8 cellular contexts compared by ENCODE assay signal in genomic region chr15:62392411-62392810, GRCh38. TPM values are rescaled to one million over a fixed set of nuclear protein-coding genes. Genes with fewer than 3 reads are reported as not detected.
A peak's percentile ranks its signal among the peaks of the same experiment; 100 is the strongest.
DNase-seq lines count a peak whose midpoint lies in the region; ATAC-seq and TF ChIP-seq lines count a peak whose summit lies in the region.

No MANE protein-coding gene starts in this region.

- peak; percentile 31 for DNase-seq in activated CD4-positive, alpha-beta T cell treated with anti-CD3 and anti-CD28 coated beads for 36 hours
- no peak for DNase-seq in activated CD4-positive, alpha-beta T cell treated with anti-CD3 and anti-CD28 coated beads, Interleukin-2, amount 50 U/mL, for 4 hours
- DNase-seq in activated T-cell treated with anti-CD3 and anti-CD28 coated beads, Interleukin-2, amount 50 U/mL, for 48 hours = peak; percentile 20 to 22
- peak; percentile 48 for DNase-seq in hepatocyte (ENCODE audit: low spot score)
- DNase-seq in midbrain (lab: John Stamatoyannopoulos, UW) = no peak

- H2AFZ ChIP-seq in hepatocyte = peak overlapping the region; percentile 67

- H3K27ac Mint-ChIP-seq in activated CD4-positive, alpha-beta T cell treated with anti-CD3 and anti-CD28 coated beads for 36 hours = no peak overlapping the region

- H3K27ac ChIP-seq in hepatocyte (peak overlapping the region; percentile 86), skeletal muscle tissue (ENCODE audit: low read depth, low read length) (peak overlapping the region; percentile 78)

- peaks cover 15% of the 10 kb centered on the region for H3K4me1 Mint-ChIP-seq in activated CD4-positive, alpha-beta T cell treated with anti-CD3 and anti-CD28 coated beads for 36 hours

- CTCF ChIA-PET in activated CD4-positive, alpha-beta T cell treated with anti-CD3 and anti-CD28 coated beads for 36 hours (lab: Charles Lee) = interaction anchor here (1.1 to 1.6 kb wide), 2 partner anchors 24 to 350 kb away, joined by 3 read pairs; no protein-coding TSS in a partner anchor

- H3K9me3 Mint-ChIP-seq in activated CD4-positive, alpha-beta T cell treated with anti-CD3 and anti-CD28 coated beads for 36 hours (ENCODE audit: low read depth) = no peaks in the 10 kb centered on the region

- H3K4me1 ChIP-seq in hepatocyte (ENCODE audit: insufficient read depth) (no peaks in the 10 kb centered on the region), skeletal muscle tissue (ENCODE audit: control insufficient read depth in 3 of 3, insufficient read depth in 3 of 3, low read length in 3 of 3) (peaks cover 9 to 22% (median 18%) of the 10 kb centered on the region in 3 donors)

- H3K9ac ChIP-seq in skeletal muscle tissue (ENCODE audit: low read depth in 1 of 3, low read length in 3 of 3) = peak overlapping the region; percentile 91 to 98 (median 97)

- 18% methylated on average over 9 of the region's 9 CpGs for WGBS in hepatocyte (ENCODE audit: low lambda C conversion rate, missing lambda C conversion rate)

- H3K9me2 ChIP-seq in hepatocyte (replicated peaks; ENCODE audit: insufficient read depth) = no peaks in the 10 kb centered on the region

- ATAC-seq in activated CD4-positive, alpha-beta T cell treated with anti-CD3 and anti-CD28 coated beads for 36 hours = no peak
- ATAC-seq in HG02642 (IDR thresholded peaks at IDR 0.05; ENCODE audit: poor library complexity, unreplicated experiment) (no peak), HG02759 (IDR thresholded peaks at IDR 0.05; ENCODE audit: unreplicated experiment) (no peak)

- TF ChIP-seq CTCF in hepatocyte (IDR thresholded peaks at IDR 0.05; ENCODE audit: poor library complexity) = peak; percentile 25

- H3K36me3 ChIP-seq in hepatocyte (replicated peaks; ENCODE audit: insufficient read depth, low read depth) = no peaks in the 10 kb centered on the region
- peaks cover 0 to 3% (median 0%) of the 10 kb centered on the region in 3 donors for H3K36me3 ChIP-seq in skeletal muscle tissue (ENCODE audit: control insufficient read depth in 3 of 3, insufficient read depth in 3 of 3, low read length in 3 of 3)

- H3K27me3 ChIP-seq in hepatocyte = no peaks in the 10 kb centered on the region
- no peaks in the 10 kb centered on the region for H3K27me3 ChIP-seq in skeletal muscle tissue (ENCODE audit: control insufficient read depth in 3 of 3, insufficient read depth in 3 of 3, low read length in 3 of 3)

- POLR2A ChIA-PET in activated CD4-positive, alpha-beta T cell treated with anti-CD3 and anti-CD28 coated beads for 36 hours (lab: Charles Lee) = interaction anchor here (0.7 kb wide), 1 partner anchor 22 kb away, joined by 3 read pairs; no protein-coding TSS in a partner anchor

- peaks cover 18% of the 10 kb centered on the region for H3K27me3 Mint-ChIP-seq in activated CD4-positive, alpha-beta T cell treated with anti-CD3 and anti-CD28 coated beads for 36 hours

- H4K20me1 ChIP-seq in hepatocyte (ENCODE audit: insufficient read depth, poor library complexity, severe bottlenecking) = peaks cover 5% of the 10 kb centered on the region

- no peaks in the 10 kb centered on the region for H3K36me3 Mint-ChIP-seq in activated CD4-positive, alpha-beta T cell treated with anti-CD3 and anti-CD28 coated beads for 36 hours (ENCODE audit: low read depth)

- peaks cover 57% of the 10 kb centered on the region for H3K79me2 ChIP-seq in hepatocyte

- H3K9me3 ChIP-seq in hepatocyte (ENCODE audit: low read depth) (no peaks in the 10 kb centered on the region), skeletal muscle tissue (ENCODE audit: control insufficient read depth in 3 of 3, low read length in 3 of 3) (no peaks in the 10 kb centered on the region)

- intact Hi-C loops in activated CD4-positive, alpha-beta T cell treated with anti-CD3 and anti-CD28 coated beads for 36 hours (cut with DNase I, micrococcal nuclease) = loop anchor here in 1 of 2 experiments (5.0 to 10.0 kb wide), 2 partner anchors 230 to 322 kb away; no protein-coding TSS in a partner anchor

- peak overlapping the region; percentile 98 for H3K4me2 ChIP-seq in hepatocyte

- H3K4me3 Mint-ChIP-seq in activated CD4-positive, alpha-beta T cell treated with anti-CD3 and anti-CD28 coated beads for 36 hours = peak overlapping the region; percentile 88

- H3K4me3 ChIP-seq in hepatocyte (peak overlapping the region; percentile 93), skeletal muscle tissue (ENCODE audit: low read length in 3 of 3) (peak overlapping the region; percentile 93 to 97 (median 96))

RNA-seq across cellular contexts. Expression of gene TLN2, which starts 2.1 kb away (rescaled TPM):
- 1 to 10 TPM; 2.3 to 2.8 TPM for total RNA-seq in activated CD4-positive, alpha-beta T cell treated with anti-CD3 and anti-CD28 coated beads for 36 hours
- total RNA-seq in hepatocyte (16.2 and 19.8 TPM in 2 replicates), skeletal muscle tissue (89.2 TPM)
- polyA plus RNA-seq in hepatocyte = 11.1 and 14.5 TPM in 2 replicates

Comparison
In these comparisons a context has a peak if more than half of its experiments do, and no peak if none do; other contexts are left out.
1. DNase-seq: peak in activated CD4-positive, alpha-beta T cell treated with anti-CD3 and anti-CD28 coated beads for 36 hours (single experiment), activated T-cell treated with anti-CD3 and anti-CD28 coated beads, Interleukin-2, amount 50 U/mL, for 48 hours (2 of 2) and hepatocyte (single experiment); none in activated CD4-positive, alpha-beta T cell treated with anti-CD3 and anti-CD28 coated beads, Interleukin-2, amount 50 U/mL, for 4 hours (0 of 2) and midbrain (single experiment).